Comparison of ENCODE assay signal across 8 cellular contexts in genomic region chr20:32193336-32193735, GRCh38. TPM values are rescaled to one million over a fixed set of nuclear protein-coding genes. Genes with fewer than 3 reads are reported as not detected.
A peak's percentile ranks its signal among the peaks of the same experiment; 100 is the strongest.
DNase-seq lines count a peak whose midpoint lies in the region; ATAC-seq and TF ChIP-seq lines count a peak whose summit lies in the region.
"Not testable (repeated sequence)": the region's sequence is repeated elsewhere in the genome, so short reads cannot be mapped to it uniquely, and the experiment has no call there.

No MANE protein-coding gene starts in this region.

- not testable (repeated sequence) for H3K9me3 Mint-ChIP-seq in activated T-cell treated with anti-CD3 and anti-CD28 coated beads, Interleukin-2, amount 50 U/mL, for 24 hours; activated naive CD8-positive, alpha-beta T cell treated with anti-CD3 and anti-CD28 coated beads for 36 hours; effector memory CD8-positive, alpha-beta T cell

- H3K27ac ChIP-seq in hepatocyte, result peak overlapping the region; percentile 95
- peak overlapping the region; percentile 74 for H3K27ac ChIP-seq in smooth muscle cell (ENCODE audit: low read depth)
- peak overlapping the region; percentile 15 to 81 (median 36) for H3K27ac ChIP-seq in upper lobe of left lung

- H3K27me3 Mint-ChIP-seq in T-helper 17 cell; activated T-cell treated with anti-CD3 and anti-CD28 coated beads, Interleukin-2, amount 50 U/mL, for 24 hours; activated naive CD8-positive, alpha-beta T cell treated with anti-CD3 and anti-CD28 coated beads for 36 hours; effector memory CD8-positive, alpha-beta T cell: not testable (repeated sequence)

- not testable (repeated sequence) for H3K36me3 Mint-ChIP-seq in T-helper 17 cell (ENCODE audit: low read depth)
- peaks cover 84% of the 10 kb centered on the region for H3K36me3 Mint-ChIP-seq in activated T-cell treated with anti-CD3 and anti-CD28 coated beads, Interleukin-2, amount 50 U/mL, for 24 hours (ENCODE audit: low read depth)
- H3K36me3 Mint-ChIP-seq in activated naive CD8-positive, alpha-beta T cell treated with anti-CD3 and anti-CD28 coated beads for 36 hours, result peaks cover 51% of the 10 kb centered on the region
- H3K36me3 Mint-ChIP-seq in effector memory CD8-positive, alpha-beta T cell (ENCODE audit: insufficient read depth), result peaks cover 56% of the 10 kb centered on the region

- 89% methylated on average over 5 of the region's 5 CpGs for WGBS in hepatocyte (ENCODE audit: low lambda C conversion rate, missing lambda C conversion rate)
- WGBS in smooth muscle cell (ENCODE audit: low lambda C conversion rate), result 96% methylated on average over 5 of the region's 5 CpGs
- WGBS in upper lobe of left lung, 2 donors, result 90% methylated on average over 5 of the region's 5 CpGs

- H3K79me2 ChIP-seq in hepatocyte, result peaks cover 68% of the 10 kb centered on the region
- H3K79me2 ChIP-seq in smooth muscle cell (ENCODE audit: low read depth), result not testable (repeated sequence)

- not testable (repeated sequence) for H3K9ac ChIP-seq in smooth muscle cell (ENCODE audit: low read depth)

- H4K20me1 ChIP-seq in hepatocyte (ENCODE audit: insufficient read depth, poor library complexity, severe bottlenecking) (peaks cover 41% of the 10 kb centered on the region), smooth muscle cell (ENCODE audit: low read depth) (peaks cover 22% of the 10 kb centered on the region)

- peak overlapping the region; percentile 79 for H3K27ac Mint-ChIP-seq in T-helper 17 cell
- H3K27ac Mint-ChIP-seq in activated T-cell treated with anti-CD3 and anti-CD28 coated beads, Interleukin-2, amount 50 U/mL, for 24 hours, result peak overlapping the region; percentile 86
- H3K27ac Mint-ChIP-seq in activated naive CD8-positive, alpha-beta T cell treated with anti-CD3 and anti-CD28 coated beads for 36 hours, result peak overlapping the region; percentile 6
- H3K27ac Mint-ChIP-seq in effector memory CD8-positive, alpha-beta T cell, result peak overlapping the region; percentile 17 to 36

- peaks cover 19% of the 10 kb centered on the region for H3K4me1 ChIP-seq in hepatocyte (ENCODE audit: insufficient read depth)
- H3K4me1 ChIP-seq in smooth muscle cell (ENCODE audit: low read depth), result peaks cover 13% of the 10 kb centered on the region
- peaks cover 22 to 68% (median 41%) of the 10 kb centered on the region in 4 donors for H3K4me1 ChIP-seq in upper lobe of left lung

- ATAC-seq in T-helper 17 cell; effector memory CD8-positive, alpha-beta T cell (replicated peaks); upper lobe of left lung (ENCODE audit: low FRiP score in 2 of 2): not testable (repeated sequence)

- H3K4me1 Mint-ChIP-seq in T-helper 17 cell, result peaks cover 23% of the 10 kb centered on the region
- H3K4me1 Mint-ChIP-seq in activated T-cell treated with anti-CD3 and anti-CD28 coated beads, Interleukin-2, amount 50 U/mL, for 24 hours (ENCODE audit: low read depth), result peaks cover 86% of the 10 kb centered on the region
- H3K4me1 Mint-ChIP-seq in activated naive CD8-positive, alpha-beta T cell treated with anti-CD3 and anti-CD28 coated beads for 36 hours, result peaks cover 45% of the 10 kb centered on the region
- peaks cover 21 to 23% of the 10 kb centered on the region in 2 donors for H3K4me1 Mint-ChIP-seq in effector memory CD8-positive, alpha-beta T cell (ENCODE audit: low read depth in 2 of 2)

- not testable (repeated sequence) for H3K27me3 ChIP-seq in hepatocyte; smooth muscle cell (ENCODE audit: low read depth); upper lobe of left lung

- not testable (repeated sequence) for TF ChIP-seq EP300 in upper lobe of left lung (IDR thresholded peaks at IDR 0.05)

- H3F3A ChIP-seq in smooth muscle cell (ENCODE audit: low read depth), result peaks cover 42% of the 10 kb centered on the region

- not testable (repeated sequence) for H2AFZ ChIP-seq in hepatocyte; smooth muscle cell (ENCODE audit: low read depth)

- H3K4me2 ChIP-seq in hepatocyte, smooth muscle cell: not testable (repeated sequence)

- TF ChIP-seq POLR2A in upper lobe of left lung (IDR thresholded peaks at IDR 0.05), result not testable (repeated sequence)

- not testable (repeated sequence) for H3K9me3 ChIP-seq in T-helper 17 cell (ENCODE audit: control insufficient read depth, low read length, poor library complexity, severe bottlenecking); hepatocyte (ENCODE audit: low read depth); smooth muscle cell (replicated peaks; ENCODE audit: low read depth); upper lobe of left lung

- TF ChIP-seq CTCF in hepatocyte (IDR thresholded peaks at IDR 0.05; ENCODE audit: poor library complexity); smooth muscle cell (IDR thresholded peaks at IDR 0.05; ENCODE audit: borderline replicate concordance, insufficient read depth, poor library complexity, severe bottlenecking); upper lobe of left lung (IDR thresholded peaks at IDR 0.05): not testable (repeated sequence)

- not testable (repeated sequence) for H3K9me2 ChIP-seq in hepatocyte (replicated peaks; ENCODE audit: insufficient read depth)

- H3K4me3 Mint-ChIP-seq in T-helper 17 cell; activated T-cell treated with anti-CD3 and anti-CD28 coated beads, Interleukin-2, amount 50 U/mL, for 24 hours; activated naive CD8-positive, alpha-beta T cell treated with anti-CD3 and anti-CD28 coated beads for 36 hours; effector memory CD8-positive, alpha-beta T cell: not testable (repeated sequence)

- not testable (repeated sequence) for H3K36me3 ChIP-seq in hepatocyte (replicated peaks; ENCODE audit: insufficient read depth, low read depth); smooth muscle cell (ENCODE audit: low read depth)
- peaks cover 10 to 37% (median 27%) of the 10 kb centered on the region in 4 donors for H3K36me3 ChIP-seq in upper lobe of left lung

- not testable (repeated sequence) for H3K4me3 ChIP-seq in hepatocyte, smooth muscle cell, upper lobe of left lung

- not testable (repeated sequence) for DNase-seq in T-helper 17 cell; activated naive CD8-positive, alpha-beta T cell treated with anti-CD3 and anti-CD28 coated beads for 36 hours; effector memory CD8-positive, alpha-beta T cell; hepatocyte (ENCODE audit: low spot score); smooth muscle cell (lab: John Stamatoyannopoulos, UW; ENCODE audit: unreplicated experiment); upper lobe of left lung
- peak; percentile 30 for DNase-seq in activated T-cell treated with anti-CD3 and anti-CD28 coated beads, Interleukin-2, amount 50 U/mL, for 24 hours
- peak; percentile 51 for DNase-seq in mesenteric fat pad (ENCODE audit: low spot score)

RNA-seq across cellular contexts. Expression of gene PLAGL2, which starts 14.2 kb away (rescaled TPM):
- total RNA-seq in T-helper 17 cell, result 10 to 100 TPM; 14.9 to 18.9 TPM
- total RNA-seq in activated naive CD8-positive, alpha-beta T cell treated with anti-CD3 and anti-CD28 coated beads for 36 hours, result 10 to 100 TPM; 86.9 to 87.2 TPM
- total RNA-seq in hepatocyte, result 41.1 and 44.6 TPM in 2 replicates
- 31.7 and 39.7 TPM in 2 replicates for polyA plus RNA-seq in hepatocyte
- 8.3 TPM for total RNA-seq in mesenteric fat pad
- 13.7 and 18.7 TPM in 2 replicates for total RNA-seq in smooth muscle cell
- 10.4 and 14.6 TPM in 2 replicates for polyA plus RNA-seq in smooth muscle cell
- 10 to 100 TPM; 11.4 to 17.1 (median 14.1) TPM for total RNA-seq in upper lobe of left lung

RNA-seq across cellular contexts. Expression of gene POFUT1, which starts 14.3 kb away (rescaled TPM):
- total RNA-seq in T-helper 17 cell (10 to 100 TPM; 11.1 to 13.6 TPM), hepatocyte (81.4 and 87.3 TPM in 2 replicates), mesenteric fat pad (40.9 TPM), smooth muscle cell (45.0 and 51.2 TPM in 2 replicates), upper lobe of left lung (10 to 100 TPM; 12.6 to 31.5 (median 26.5) TPM)
- 10 to 100 TPM; 64.0 to 65.7 TPM for total RNA-seq in activated naive CD8-positive, alpha-beta T cell treated with anti-CD3 and anti-CD28 coated beads for 36 hours
- polyA plus RNA-seq in hepatocyte (39.4 and 42.0 TPM in 2 replicates), smooth muscle cell (35.6 and 44.3 TPM in 2 replicates)

Comparison
In these comparisons a context has a peak if more than half of its experiments do, and no peak if none do; other contexts are left out.
1. H3K27ac Mint-ChIP-seq: peak in every context shown above with its lines; median percentile 86 in activated T-cell treated with anti-CD3 and anti-CD28 coated beads, Interleukin-2, amount 50 U/mL, for 24 hours; 79 in T-helper 17 cell; 26 in effector memory CD8-positive, alpha-beta T cell; 6 in activated naive CD8-positive, alpha-beta T cell treated with anti-CD3 and anti-CD28 coated beads for 36 hours.
2. H3K27ac ChIP-seq: peak in every context shown above with its lines; median percentile 95 in hepatocyte; 74 in smooth muscle cell; 36 in upper lobe of left lung.